In the genomic region with DNA sequence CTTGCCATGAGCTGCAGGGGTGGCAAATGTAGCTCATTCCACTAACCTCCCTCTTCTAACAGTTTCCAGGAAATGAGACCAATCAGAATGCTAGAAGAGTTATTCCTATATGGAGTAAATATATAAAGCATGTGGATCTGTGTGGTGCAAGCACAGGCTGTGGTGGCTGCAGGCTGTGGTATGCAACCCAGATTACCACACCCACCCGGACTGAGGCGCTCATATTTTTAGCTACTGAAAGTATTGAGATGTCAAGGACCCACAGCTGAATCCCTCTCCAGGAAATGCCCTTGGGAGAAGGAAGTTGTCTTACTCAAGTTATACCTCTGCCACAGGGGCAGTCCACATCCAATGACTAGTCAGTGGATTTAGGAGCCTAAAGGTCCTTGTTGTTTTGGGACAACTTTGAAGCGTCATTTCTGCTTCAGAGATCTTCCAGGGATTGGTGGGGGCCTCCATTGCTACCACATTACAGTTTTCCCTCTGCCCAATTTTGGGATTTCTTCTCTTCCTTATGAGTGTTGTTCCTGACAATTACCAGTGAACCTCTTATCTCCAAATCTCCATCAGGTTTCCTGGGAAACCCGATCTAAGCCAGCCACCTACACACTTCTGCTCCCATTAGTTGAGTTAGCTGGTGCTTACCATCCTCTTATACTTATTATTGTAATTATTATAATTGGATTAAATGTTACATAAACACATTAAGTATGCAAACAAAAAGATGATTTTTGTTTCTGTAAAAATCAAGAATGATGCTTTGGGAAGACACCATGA, we compare ENCODE assay signal across 1 cellular context.
TF ChIP-seq lines count a peak whose summit lies in the region.

No MANE protein-coding gene starts in this region.

TF ChIP-seq in GM23338, 12 proteins besides CTCF, POLR2A, EP300 and RAD21 (continued from another document):
- TF ChIP-seq, protein P1, sequence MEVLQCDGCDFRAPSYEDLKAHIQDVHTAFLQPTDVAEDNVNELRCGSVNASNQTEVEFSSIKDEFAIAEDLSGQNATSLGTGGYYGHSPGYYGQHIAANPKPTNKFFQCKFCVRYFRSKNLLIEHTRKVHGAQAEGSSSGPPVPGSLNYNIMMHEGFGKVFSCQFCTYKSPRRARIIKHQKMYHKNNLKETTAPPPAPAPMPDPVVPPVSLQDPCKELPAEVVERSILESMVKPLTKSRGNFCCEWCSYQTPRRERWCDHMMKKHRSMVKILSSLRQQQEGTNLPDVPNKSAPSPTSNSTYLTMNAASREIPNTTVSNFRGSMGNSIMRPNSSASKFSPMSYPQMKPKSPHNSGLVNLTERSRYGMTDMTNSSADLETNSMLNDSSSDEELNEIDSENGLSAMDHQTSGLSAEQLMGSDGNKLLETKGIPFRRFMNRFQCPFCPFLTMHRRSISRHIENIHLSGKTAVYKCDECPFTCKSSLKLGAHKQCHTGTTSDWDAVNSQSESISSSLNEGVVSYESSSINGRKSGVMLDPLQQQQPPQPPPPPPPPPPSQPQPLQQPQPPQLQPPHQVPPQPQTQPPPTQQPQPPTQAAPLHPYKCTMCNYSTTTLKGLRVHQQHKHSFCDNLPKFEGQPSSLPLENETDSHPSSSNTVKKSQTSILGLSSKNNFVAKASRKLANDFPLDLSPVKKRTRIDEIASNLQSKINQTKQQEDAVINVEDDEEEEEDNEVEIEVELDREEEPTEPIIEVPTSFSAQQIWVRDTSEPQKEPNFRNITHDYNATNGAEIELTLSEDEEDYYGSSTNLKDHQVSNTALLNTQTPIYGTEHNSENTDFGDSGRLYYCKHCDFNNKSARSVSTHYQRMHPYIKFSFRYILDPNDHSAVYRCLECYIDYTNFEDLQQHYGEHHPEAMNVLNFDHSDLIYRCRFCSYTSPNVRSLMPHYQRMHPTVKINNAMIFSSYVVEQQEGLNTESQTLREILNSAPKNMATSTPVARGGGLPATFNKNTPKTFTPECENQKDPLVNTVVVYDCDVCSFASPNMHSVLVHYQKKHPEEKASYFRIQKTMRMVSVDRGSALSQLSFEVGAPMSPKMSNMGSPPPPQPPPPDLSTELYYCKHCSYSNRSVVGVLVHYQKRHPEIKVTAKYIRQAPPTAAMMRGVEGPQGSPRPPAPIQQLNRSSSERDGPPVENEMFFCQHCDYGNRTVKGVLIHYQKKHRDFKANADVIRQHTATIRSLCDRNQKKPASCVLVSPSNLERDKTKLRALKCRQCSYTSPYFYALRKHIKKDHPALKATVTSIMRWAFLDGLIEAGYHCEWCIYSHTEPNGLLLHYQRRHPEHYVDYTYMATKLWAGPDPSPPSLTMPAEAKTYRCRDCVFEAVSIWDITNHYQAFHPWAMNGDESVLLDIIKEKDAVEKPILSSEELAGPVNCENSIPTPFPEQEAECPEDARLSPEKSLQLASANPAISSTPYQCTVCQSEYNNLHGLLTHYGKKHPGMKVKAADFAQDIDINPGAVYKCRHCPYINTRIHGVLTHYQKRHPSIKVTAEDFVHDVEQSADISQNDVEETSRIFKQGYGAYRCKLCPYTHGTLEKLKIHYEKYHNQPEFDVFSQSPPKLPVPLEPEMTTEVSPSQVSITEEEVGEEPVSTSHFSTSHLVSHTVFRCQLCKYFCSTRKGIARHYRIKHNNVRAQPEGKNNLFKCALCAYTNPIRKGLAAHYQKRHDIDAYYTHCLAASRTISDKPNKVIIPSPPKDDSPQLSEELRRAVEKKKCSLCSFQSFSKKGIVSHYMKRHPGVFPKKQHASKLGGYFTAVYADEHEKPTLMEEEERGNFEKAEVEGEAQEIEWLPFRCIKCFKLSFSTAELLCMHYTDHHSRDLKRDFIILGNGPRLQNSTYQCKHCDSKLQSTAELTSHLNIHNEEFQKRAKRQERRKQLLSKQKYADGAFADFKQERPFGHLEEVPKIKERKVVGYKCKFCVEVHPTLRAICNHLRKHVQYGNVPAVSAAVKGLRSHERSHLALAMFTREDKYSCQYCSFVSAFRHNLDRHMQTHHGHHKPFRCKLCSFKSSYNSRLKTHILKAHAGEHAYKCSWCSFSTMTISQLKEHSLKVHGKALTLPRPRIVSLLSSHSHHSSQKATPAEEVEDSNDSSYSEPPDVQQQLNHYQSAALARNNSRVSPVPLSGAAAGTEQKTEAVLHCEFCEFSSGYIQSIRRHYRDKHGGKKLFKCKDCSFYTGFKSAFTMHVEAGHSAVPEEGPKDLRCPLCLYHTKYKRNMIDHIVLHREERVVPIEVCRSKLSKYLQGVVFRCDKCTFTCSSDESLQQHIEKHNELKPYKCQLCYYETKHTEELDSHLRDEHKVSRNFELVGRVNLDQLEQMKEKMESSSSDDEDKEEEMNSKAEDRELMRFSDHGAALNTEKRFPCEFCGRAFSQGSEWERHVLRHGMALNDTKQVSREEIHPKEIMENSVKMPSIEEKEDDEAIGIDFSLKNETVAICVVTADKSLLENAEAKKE (CRISPR knock-in tag; IDR thresholded peaks at IDR 0.05), result no peak
- TF ChIP-seq EZH2 (IDR thresholded peaks at IDR 0.05; ENCODE audit: low read depth, unreplicated experiment), result no peak
